In genomic region chr2:231519975-231520555, GRCh38 we compare ENCODE assay signal across 25 cellular contexts. TPM values are rescaled to one million over a fixed set of nuclear protein-coding genes. Genes with fewer than 3 reads are reported as not detected.
DNase-seq lines count a peak whose midpoint lies in the region; ATAC-seq and TF ChIP-seq lines count a peak whose summit lies in the region.
"Had no signal": no experiment of that assay in that cellular context is flagged by ENCODE, and none has a peak within 500 bp of the region (broad histone marks: within the 10 kb centered on the region; RNA-seq: fewer than 3 reads in every experiment).

No MANE protein-coding gene starts in this region.

- H3K4me3 Mint-ChIP-seq in natural killer cell (no peak overlapping the region), type B pancreatic cell (no peak overlapping the region)
- H3K4me3 Mint-ChIP-seq: CD4-positive, alpha-beta T cell had no signal

- in situ Hi-C loops in transverse colon (cut with MboI; ENCODE audit: low pct_ligation_motif_present in 1 of 4, low pct_unique_long_range_greater_than_20kb in 1 of 4, low sequenced_read_pairs in 3 of 4), result loop anchor here in 2 of 4 donors (5.0 to 25.0 kb wide), 2 partner anchors 82 to 192 kb away; partner anchors contain the start of gene PTMA (in 1 of the 2)
- in situ Hi-C loops in G401 (cut with HindIII; ENCODE audit: low sequenced_read_pairs), result no loop called here

- no peak overlapping the region for H3K4me3 ChIP-seq in right cardiac atrium (ENCODE audit: low read length)
- H3K4me3 ChIP-seq in heart right ventricle, result no peak overlapping the region
- H3K4me3 ChIP-seq in transverse colon, result no peak overlapping the region
- H3K4me3 ChIP-seq: GM12878, GM23248, HAP-1 had no signal

- no peak for TF ChIP-seq EP300 in transverse colon (IDR thresholded peaks at IDR 0.05; ENCODE audit: low read depth)

- H3K9me3 ChIP-seq in right cardiac atrium (ENCODE audit: control insufficient read depth, low read length) (no peaks in the 10 kb centered on the region), heart right ventricle (no peaks in the 10 kb centered on the region), transverse colon (no peaks in the 10 kb centered on the region)
- H3K9me3 ChIP-seq: BE2C, Caco-2, HAP-1 had no signal

- DNase-seq in right cardiac atrium (peak in 1 of 3 donors; percentile 63), heart right ventricle (no peak), dermis blood vessel endothelial cell (peak; percentile 19), natural killer cell (no peak), type B pancreatic cell (ENCODE audit: extremely low spot score, unreplicated experiment) (no peak), CD1c-positive myeloid dendritic cell (ENCODE audit: extremely low spot score) (no peak), transverse colon (no peak), G401 (ENCODE audit: low spot score) (no peak)
- DNase-seq: BE2C; Caco-2; CD4-positive, alpha-beta T cell; DMS153; GM23248; KBM-7; MV-4-11; NCI-H187; NCI-H2227 treated with DMSO at 0.1 percent for 48 hours; NCI-H510A treated with DMSO at 0.1 percent for 48 hours; NCI-H774; OCI-M1; RPMI8226; SHP77 treated with DMSO at 0.1 percent for 48 hours had no signal

- no peaks in the 10 kb centered on the region for H3K27me3 ChIP-seq in right cardiac atrium (ENCODE audit: control insufficient read depth, insufficient read depth)
- peaks cover 0 to 8% (median 0%) of the 10 kb centered on the region in 7 donors for H3K27me3 ChIP-seq in heart right ventricle
- no peaks in the 10 kb centered on the region for H3K27me3 ChIP-seq in transverse colon
- H3K27me3 ChIP-seq: BE2C had no signal

- H3K9me3 Mint-ChIP-seq in natural killer cell, result no peaks in the 10 kb centered on the region
- H3K9me3 Mint-ChIP-seq in type B pancreatic cell, result no peaks in the 10 kb centered on the region
- H3K9me3 Mint-ChIP-seq: CD4-positive, alpha-beta T cell had no signal

- no peak for TF ChIP-seq POLR2A in transverse colon (IDR thresholded peaks at IDR 0.05)

- H3K27ac ChIP-seq in right cardiac atrium (ENCODE audit: low read length), result no peak overlapping the region
- H3K27ac ChIP-seq in heart right ventricle, result no peak overlapping the region
- H3K27ac ChIP-seq in transverse colon, result no peak overlapping the region
- H3K27ac ChIP-seq: GM23248 had no signal

- H3K27me3 Mint-ChIP-seq in natural killer cell (ENCODE audit: low read depth in 2 of 2) (no peaks in the 10 kb centered on the region), type B pancreatic cell (no peaks in the 10 kb centered on the region)
- H3K27me3 Mint-ChIP-seq: CD4-positive, alpha-beta T cell had no signal

- ATAC-seq in right cardiac atrium, result peak; percentile 34 to 71
- no peak for ATAC-seq in heart right ventricle
- no peak for ATAC-seq in natural killer cell
- ATAC-seq: GM12878 had no signal

- H3K4me1 Mint-ChIP-seq in natural killer cell, result peaks cover 51 to 52% of the 10 kb centered on the region in 2 donors
- H3K4me1 Mint-ChIP-seq in type B pancreatic cell (ENCODE audit: unreplicated experiment), result peaks cover 21% of the 10 kb centered on the region

- H3K36me3 Mint-ChIP-seq in natural killer cell (no peaks in the 10 kb centered on the region), type B pancreatic cell (no peaks in the 10 kb centered on the region)

- no peaks in the 10 kb centered on the region for H3K36me3 ChIP-seq in heart right ventricle
- no peaks in the 10 kb centered on the region for H3K36me3 ChIP-seq in transverse colon
- H3K36me3 ChIP-seq: BE2C, HAP-1 had no signal

- H3K4me1 ChIP-seq in right cardiac atrium (ENCODE audit: control insufficient read depth, insufficient read depth, low read length) (peaks cover 5% of the 10 kb centered on the region), heart right ventricle (peaks cover 0 to 17% (median under 1%) of the 10 kb centered on the region in 9 donors), transverse colon (peaks cover 0 to 18% (median 1%) of the 10 kb centered on the region in 4 donors)
- H3K4me1 ChIP-seq: BE2C, Caco-2 had no signal

- TF ChIP-seq CTCF in heart right ventricle (IDR thresholded peaks at IDR 0.05) (no peak), natural killer cell (IDR thresholded peaks at IDR 0.05) (no peak), type B pancreatic cell (conservative IDR thresholded peaks at IDR 0.05) (no peak), transverse colon (IDR thresholded peaks at IDR 0.05) (no peak)

- H3K27ac Mint-ChIP-seq in natural killer cell (peak overlapping the region; percentile 80 to 96), type B pancreatic cell (peak overlapping the region; percentile 30)
- H3K27ac Mint-ChIP-seq: CD4-positive, alpha-beta T cell had no signal

- 39% methylated on average over 4 of the region's 4 CpGs for WGBS in right cardiac atrium
- WGBS in heart right ventricle, 2 donors, result 46 to 48% methylated on average over 4 of the region's 4 CpGs
- WGBS in transverse colon (ENCODE audit: low coverage in 1 of 2), 2 donors, result 70 to 71% methylated on average over 3 to 4 of the region's 4 CpGs

- intact Hi-C loops in right cardiac atrium (cut with DNase I) (loop anchor here in 3 of 4 donors (5.0 kb wide), 2 partner anchors 37 to 82 kb away; no protein-coding TSS in a partner anchor), heart right ventricle (cut with DNase I) (loop anchor here (2.0 to 10.0 kb wide), 7 partner anchors 37 to 205 kb away; no protein-coding TSS in a partner anchor), natural killer cell (cut with micrococcal nuclease) (no loop called here), transverse colon (cut with DNase I; ENCODE audit: low total_unique reads) (loop anchor here (10.0 kb wide), 1 partner anchor 195 kb away; no protein-coding TSS in a partner anchor)

RNA-seq across cellular contexts. Expression of gene NMUR1, which starts 10.2 kb away (rescaled TPM):
- total RNA-seq in right cardiac atrium (1 to 10 TPM in 2 of 4 donors, under 1 TPM in 2; 0.50 to 1.9 (median 1.00) TPM), heart right ventricle (under 1 TPM in 9 of 10 donors, not detected in 1; 0.21 to 0.82 (median 0.35) TPM), dermis blood vessel endothelial cell (under 0.01 and 0.05 TPM in 2 replicates), natural killer cell (100 to 1,000 TPM in 1 of 3 donors, 10 to 100 TPM in 2; 67.4 to 103 (median 80.2) TPM), type B pancreatic cell (ENCODE audit: low replicate concordance) (0.10 TPM in 2 replicates), transverse colon (1 to 10 TPM in 1 of 4 donors, under 1 TPM in 2, not detected in 1; 0.32 to 2.2 (median 0.55) TPM)
- polyA plus RNA-seq in right cardiac atrium (1.0 TPM), heart right ventricle (under 1 TPM; 0.10 to 0.37 TPM)
- not detected in 2 replicates for total RNA-seq in G401 (2014; rRNA removed; shearing (Covaris generic))
- total RNA-seq: A172, Caco-2, GM23248 had no signal
- polyA plus RNA-seq: GM23248 had no signal

RNA-seq across cellular contexts. Expression of gene NCL, which starts 55.8 kb away (rescaled TPM):
- total RNA-seq in right cardiac atrium (100 to 1,000 TPM; 251 to 327 (median 267) TPM), heart right ventricle (100 to 1,000 TPM; 237 to 363 (median 308) TPM), dermis blood vessel endothelial cell (180 and 426 TPM in 2 replicates), natural killer cell (100 to 1,000 TPM; 485 to 540 (median 529) TPM), type B pancreatic cell (ENCODE audit: low replicate concordance) (499 and 709 TPM in 2 replicates), transverse colon (100 to 1,000 TPM in 3 of 4 donors, 10 to 100 TPM in 1; 83.8 to 227 (median 133) TPM)
- polyA plus RNA-seq in right cardiac atrium (122 TPM), heart right ventricle (100 to 1,000 TPM; 127 to 171 TPM)
- 159 and 386 TPM in 2 replicates for total RNA-seq in G401 (2014; rRNA removed; shearing (Covaris generic))

Comparison
In these comparisons a context has a peak if more than half of its experiments do, and no peak if none do; other contexts are left out.
1. ATAC-seq: peak in right cardiac atrium (2 of 2); none in heart right ventricle (0 of 8) and natural killer cell (0 of 3).
2. RNA of gene NMUR1, which starts 10.2 kb away (total RNA-seq): 67.4 to 103 TPM in natural killer cell; 0.50 to 1.9 TPM in right cardiac atrium, 0.32 to 2.2 TPM in transverse colon, 0.21 to 0.82 TPM in heart right ventricle, 0.10 TPM in type B pancreatic cell, under 0.01 to 0.05 TPM in dermis blood vessel endothelial cell and not detected in G401; every median in the first group is over 10 times any median in the second.